13 cellular contexts compared by ENCODE assay signal in the genomic region with DNA sequence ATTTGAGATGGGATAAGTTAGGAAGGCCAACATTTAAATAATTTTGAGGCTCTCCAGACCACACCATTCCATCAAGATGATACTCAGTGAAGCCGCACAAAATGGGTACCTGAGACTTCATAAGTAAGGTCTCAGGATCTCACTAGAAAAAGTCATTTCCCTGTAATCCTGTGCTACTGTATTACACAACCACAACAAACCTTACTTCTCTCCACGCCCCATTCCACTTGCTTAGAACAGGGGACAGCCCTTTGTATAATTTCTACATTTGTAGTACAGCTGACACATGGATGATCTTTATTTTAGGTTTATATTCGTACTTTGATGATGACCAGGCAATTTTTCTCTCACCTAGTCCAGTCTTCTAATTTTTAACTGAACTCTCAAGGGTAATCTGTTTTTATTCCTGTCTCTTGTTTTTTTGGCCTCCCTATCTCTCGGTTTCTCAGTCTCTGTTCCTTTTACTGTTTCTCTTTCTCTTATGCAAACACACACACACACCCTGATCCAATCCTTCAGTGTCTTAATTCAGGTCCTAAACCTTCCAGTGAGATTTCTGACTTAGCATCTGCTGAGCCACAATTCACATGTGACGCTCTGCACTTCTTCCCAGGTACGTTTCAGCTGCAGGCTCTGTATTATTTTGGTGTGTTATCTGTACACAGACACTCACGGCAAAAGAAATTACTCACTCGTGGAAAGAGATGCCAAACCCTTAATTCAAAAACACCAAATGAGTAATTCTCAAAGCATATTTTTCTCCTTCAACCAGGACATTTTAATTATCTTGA.
DNase-seq lines count a peak whose midpoint lies in the region; ATAC-seq and TF ChIP-seq lines count a peak whose summit lies in the region.
"Had no signal": no experiment of that assay in that cellular context is flagged by ENCODE, and none has a peak within 500 bp of the region (broad histone marks: within the 10 kb centered on the region; RNA-seq: fewer than 3 reads in every experiment).

No MANE protein-coding gene starts in this region.

- H3K4me1 ChIP-seq in hepatocyte (ENCODE audit: insufficient read depth) = peaks cover 15% of the 10 kb centered on the region
- H3K4me1 ChIP-seq in suprapubic skin = peaks cover 23% of the 10 kb centered on the region
- H3K4me1 ChIP-seq: spleen had no signal

- H3K27ac ChIP-seq in VCaP (peak overlapping the region; percentile 97), hepatocyte (peak overlapping the region; percentile 59), suprapubic skin (peak overlapping the region; percentile 39)
- H3K27ac ChIP-seq: spleen had no signal

- no peaks in the 10 kb centered on the region for H3K9me2 ChIP-seq in hepatocyte (replicated peaks; ENCODE audit: insufficient read depth)

- no peaks in the 10 kb centered on the region for H3K79me2 ChIP-seq in hepatocyte

- H3K27me3 ChIP-seq in hepatocyte = no peaks in the 10 kb centered on the region
- no peaks in the 10 kb centered on the region for H3K27me3 ChIP-seq in suprapubic skin
- H3K27me3 ChIP-seq: spleen had no signal

- no peak overlapping the region for H2AFZ ChIP-seq in hepatocyte

- H4K20me1 ChIP-seq in hepatocyte (ENCODE audit: insufficient read depth, poor library complexity, severe bottlenecking) = no peaks in the 10 kb centered on the region

- TF ChIP-seq CTCF in VCaP (conservative IDR thresholded peaks at IDR 0.05) (no peak), hepatocyte (IDR thresholded peaks at IDR 0.05; ENCODE audit: poor library complexity) (no peak), suprapubic skin (IDR thresholded peaks at IDR 0.05) (no peak)

- TF ChIP-seq POLR2A in suprapubic skin (IDR thresholded peaks at IDR 0.05) = no peak

- peak; percentile 48 for ATAC-seq in GM19035 (IDR thresholded peaks at IDR 0.05; ENCODE audit: unreplicated experiment)
- ATAC-seq in GM18861 (IDR thresholded peaks at IDR 0.05; ENCODE audit: unreplicated experiment) = no peak
- no peak for ATAC-seq in HG03095 (IDR thresholded peaks at IDR 0.05; ENCODE audit: unreplicated experiment)

- TF ChIP-seq EP300 in suprapubic skin (IDR thresholded peaks at IDR 0.05) = no peak

- H3K36me3 ChIP-seq in hepatocyte (replicated peaks; ENCODE audit: insufficient read depth, low read depth) (no peaks in the 10 kb centered on the region), suprapubic skin (no peaks in the 10 kb centered on the region)
- H3K36me3 ChIP-seq: spleen had no signal

- H3K4me2 ChIP-seq in hepatocyte = no peak overlapping the region

- DNase-seq in hepatocyte (ENCODE audit: low spot score) = no peak
- DNase-seq in suprapubic skin (ENCODE audit: low spot score in 2 of 2) = no peak
- DNase-seq in activated CD4-positive, alpha-beta T cell treated with anti-CD3 and anti-CD28 coated beads for 1 hour = no peak
- no peak for DNase-seq in NCI-H2029 (lab: John Stamatoyannopoulos, UW)
- DNase-seq: activated CD8-positive, alpha-beta memory T cell treated with anti-CD3 and anti-CD28 coated beads, Interleukin-2, amount 50 U/mL, for 4 hours; activated naive CD8-positive, alpha-beta T cell treated with anti-CD3 and anti-CD28 coated beads, Interleukin-2, amount 10 ng/mL, durations not matched to agents 7 days and 5 days; effector CD4-positive, alpha-beta T cell; NCI-H345; spleen had no signal

- no peak overlapping the region for H3K4me3 ChIP-seq in hepatocyte
- H3K4me3 ChIP-seq in suprapubic skin = no peak overlapping the region
- H3K4me3 ChIP-seq: spleen had no signal

- H3K9me3 ChIP-seq in hepatocyte (ENCODE audit: low read depth) (no peaks in the 10 kb centered on the region), suprapubic skin (no peaks in the 10 kb centered on the region)
- H3K9me3 ChIP-seq: spleen had no signal

- 61% methylated on average over 8 of the region's 8 CpGs for WGBS in hepatocyte (ENCODE audit: low lambda C conversion rate, missing lambda C conversion rate)
- 55% methylated on average over 8 of the region's 8 CpGs for WGBS in suprapubic skin

Comparison
In these comparisons a context has a peak if more than half of its experiments do, and no peak if none do; other contexts are left out.
1. H3K27ac ChIP-seq: peak in every context shown above with its lines; median percentile 97 in VCaP; 59 in hepatocyte; 39 in suprapubic skin.